ENCODE assay signal across 37 cellular contexts in the genomic region with DNA sequence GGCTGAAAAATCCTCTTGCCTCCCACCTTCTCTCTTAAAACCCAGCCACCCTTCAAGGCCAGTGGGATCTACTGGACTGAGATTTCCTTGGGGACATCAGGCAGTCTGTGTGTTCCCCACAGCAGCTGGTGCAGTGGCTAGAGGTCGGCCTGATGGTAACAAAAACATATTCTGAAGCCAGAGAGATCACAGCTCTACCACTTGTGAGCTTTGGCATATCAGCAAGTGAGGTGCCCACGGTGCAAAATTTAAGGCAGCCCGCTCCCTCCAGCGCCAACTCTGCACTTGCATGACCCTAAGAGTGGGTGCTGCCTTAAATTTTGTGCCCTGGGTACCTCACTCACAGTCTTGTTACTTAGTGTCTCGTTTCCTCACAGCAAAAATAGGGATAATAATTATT.
"Had no signal": no experiment of that assay in that cellular context is flagged by ENCODE, and none has a peak within 500 bp of the region (broad histone marks: within the 10 kb centered on the region; RNA-seq: fewer than 3 reads in every experiment).

No MANE protein-coding gene starts in this region.

- H3K27me3 Mint-ChIP-seq: activated CD4-positive, alpha-beta memory T cell treated with anti-CD3 and anti-CD28 coated beads, Interleukin-2, amount 10 ng/mL, durations not matched to agents 7 days and 5 days; activated CD4-positive, alpha-beta T cell treated with anti-CD3 and anti-CD28 coated beads for 36 hours; activated CD4-positive, alpha-beta T cell treated with anti-CD3 and anti-CD28 coated beads, Interleukin-2, amount 10 ng/mL, durations not matched to agents 7 days and 5 days; activated CD8-positive, alpha-beta memory T cell treated with anti-CD3 and anti-CD28 coated beads, Interleukin-2, amount 10 ng/mL, durations not matched to agents 7 days and 5 days; activated naive CD4-positive, alpha-beta T cell treated with anti-CD3 and anti-CD28 coated beads, Interleukin-2, amount 50 U/mL, for 24 hours; activated naive CD8-positive, alpha-beta T cell treated with anti-CD3 and anti-CD28 coated beads, Interleukin-2, amount 50 U/mL, for 24 hours; activated T-cell treated with anti-CD3 and anti-CD28 coated beads, Interleukin-2, amount 50 U/mL, for 24 hours; brain; central memory CD8-positive, alpha-beta T cell had no signal

- H3K4me1 Mint-ChIP-seq: central memory CD8-positive, alpha-beta T cell had no signal

- H3K9me3 ChIP-seq: ascending aorta had no signal

- H3K36me3 ChIP-seq: cardiac muscle cell, WERI-Rb-1 had no signal

- H3K4me3 Mint-ChIP-seq: activated CD4-positive, alpha-beta memory T cell treated with anti-CD3 and anti-CD28 coated beads, Interleukin-2, amount 10 ng/mL, durations not matched to agents 7 days and 5 days; activated CD4-positive, alpha-beta T cell treated with anti-CD3 and anti-CD28 coated beads for 36 hours; activated CD4-positive, alpha-beta T cell treated with anti-CD3 and anti-CD28 coated beads, Interleukin-2, amount 10 ng/mL, durations not matched to agents 7 days and 5 days; activated CD8-positive, alpha-beta memory T cell treated with anti-CD3 and anti-CD28 coated beads, Interleukin-2, amount 10 ng/mL, durations not matched to agents 7 days and 5 days; activated CD8-positive, alpha-beta T cell treated with anti-CD3 and anti-CD28 coated beads, Interleukin-2, amount 10 ng/mL, durations not matched to agents 7 days and 5 days; activated naive CD4-positive, alpha-beta T cell treated with anti-CD3 and anti-CD28 coated beads, Interleukin-2, amount 10 ng/mL, durations not matched to agents 7 days and 5 days; activated naive CD4-positive, alpha-beta T cell treated with anti-CD3 and anti-CD28 coated beads, Interleukin-2, amount 50 U/mL, for 24 hours; activated naive CD8-positive, alpha-beta T cell; activated naive CD8-positive, alpha-beta T cell treated with anti-CD3 and anti-CD28 coated beads, Interleukin-2, amount 10 ng/mL, durations not matched to agents 7 days and 5 days; activated naive CD8-positive, alpha-beta T cell treated with anti-CD3 and anti-CD28 coated beads, Interleukin-2, amount 50 U/mL, for 24 hours; activated T-cell treated with anti-CD3 and anti-CD28 coated beads, Interleukin-2, amount 50 U/mL, for 24 hours; brain; central memory CD8-positive, alpha-beta T cell; T-helper 1 cell treated with Interleukin-12 subunit alpha and Interleukin-12 subunit beta and Interleukin-4 antibody, amounts not matched to agents 30 μg/mL and 1 μg/mL, for 36 hours; T-helper 2 cell treated with Interferon-gamma antibody and Interleukin-4, amounts not matched to agents 5 μg/mL and 100 μg/mL, for 36 hours; WTC11 had no signal

- H3K27ac Mint-ChIP-seq: activated CD4-positive, alpha-beta memory T cell treated with anti-CD3 and anti-CD28 coated beads, Interleukin-2, amount 10 ng/mL, durations not matched to agents 7 days and 5 days; activated CD4-positive, alpha-beta T cell treated with anti-CD3 and anti-CD28 coated beads for 36 hours; activated CD4-positive, alpha-beta T cell treated with anti-CD3 and anti-CD28 coated beads, Interleukin-2, amount 10 ng/mL, durations not matched to agents 7 days and 5 days; activated CD8-positive, alpha-beta memory T cell treated with anti-CD3 and anti-CD28 coated beads, Interleukin-2, amount 10 ng/mL, durations not matched to agents 7 days and 5 days; activated CD8-positive, alpha-beta T cell treated with anti-CD3 and anti-CD28 coated beads, Interleukin-2, amount 10 ng/mL, durations not matched to agents 7 days and 5 days; activated naive CD4-positive, alpha-beta T cell treated with anti-CD3 and anti-CD28 coated beads, Interleukin-2, amount 10 ng/mL, durations not matched to agents 7 days and 5 days; activated naive CD4-positive, alpha-beta T cell treated with anti-CD3 and anti-CD28 coated beads, Interleukin-2, amount 50 U/mL, for 24 hours; activated naive CD8-positive, alpha-beta T cell; activated naive CD8-positive, alpha-beta T cell treated with anti-CD3 and anti-CD28 coated beads, Interleukin-2, amount 10 ng/mL, durations not matched to agents 7 days and 5 days; activated naive CD8-positive, alpha-beta T cell treated with anti-CD3 and anti-CD28 coated beads, Interleukin-2, amount 50 U/mL, for 24 hours; activated T-cell treated with anti-CD3 and anti-CD28 coated beads, Interleukin-2, amount 50 U/mL, for 24 hours; activated T-helper 2 cell treated with anti-CD3 and anti-CD28 coated beads, Interferon-gamma antibody, Interleukin-2, Interleukin-4, amounts not matched to agents 10 μg/mL and 5 μg/mL and 100 μg/mL, durations not matched to agents 14 hours and 24 hours and 36 hours; brain; T-helper 1 cell treated with Interleukin-12 subunit alpha and Interleukin-12 subunit beta and Interleukin-4 antibody, amounts not matched to agents 30 μg/mL and 1 μg/mL, for 36 hours; T-helper 2 cell treated with Interferon-gamma antibody and Interleukin-4, amounts not matched to agents 5 μg/mL and 100 μg/mL, for 36 hours; WTC11 had no signal

- H3K36me3 Mint-ChIP-seq: activated naive CD4-positive, alpha-beta T cell treated with anti-CD3 and anti-CD28 coated beads, Interleukin-2, amount 10 ng/mL, durations not matched to agents 7 days and 5 days had no signal

- DNase-seq: activated CD4-positive, alpha-beta memory T cell treated with anti-CD3 and anti-CD28 coated beads, Interleukin-2, amount 10 ng/mL, durations not matched to agents 7 days and 5 days; activated CD4-positive, alpha-beta T cell treated with anti-CD3 and anti-CD28 coated beads for 1 hour; activated CD4-positive, alpha-beta T cell treated with anti-CD3 and anti-CD28 coated beads for 36 hours; activated CD4-positive, alpha-beta T cell treated with anti-CD3 and anti-CD28 coated beads for 48 hours; activated CD4-positive, alpha-beta T cell treated with anti-CD3 and anti-CD28 coated beads, Interleukin-2, amount 10 ng/mL, durations not matched to agents 7 days and 5 days; activated CD4-positive, alpha-beta T cell treated with anti-CD3 and anti-CD28 coated beads, Interleukin-2, amount 50 U/mL, for 48 hours; activated CD4-positive, CD25-positive, alpha-beta regulatory T cell; activated CD8-positive, alpha-beta memory T cell treated with anti-CD3 and anti-CD28 coated beads for 24 hours; activated CD8-positive, alpha-beta memory T cell treated with anti-CD3 and anti-CD28 coated beads, Interleukin-2, amount 10 ng/mL, durations not matched to agents 7 days and 5 days; activated CD8-positive, alpha-beta memory T cell treated with anti-CD3 and anti-CD28 coated beads, Interleukin-2, amount 50 U/mL, for 48 hours; activated CD8-positive, alpha-beta T cell treated with anti-CD3 and anti-CD28 coated beads, Interleukin-2, amount 10 ng/mL, durations not matched to agents 7 days and 5 days; activated effector memory CD4-positive, alpha-beta T cell treated with Interleukin-2 at 50 U/mL for 16 hours; activated gamma-delta T cell; activated naive CD4-positive, alpha-beta T cell treated with anti-CD3 and anti-CD28 coated beads, Interleukin-2, amount 10 ng/mL, durations not matched to agents 7 days and 5 days; activated naive CD4-positive, alpha-beta T cell treated with Interleukin-2 at 50 U/mL for 16 hours; activated naive CD8-positive, alpha-beta T cell treated with anti-CD3 and anti-CD28 coated beads, Interleukin-2, amount 10 ng/mL, durations not matched to agents 7 days and 5 days; activated naive CD8-positive, alpha-beta T cell treated with anti-CD3 and anti-CD28 coated beads, Interleukin-2, amount 50 U/mL, for 24 hours; activated T-cell treated with anti-CD3 and anti-CD28 coated beads, Interleukin-2, amount 50 U/mL, for 24 hours; activated T-cell treated with anti-CD3 and anti-CD28 coated beads, Interleukin-2, amount 50 U/mL, for 48 hours; amygdala; anterior cingulate cortex; caudate nucleus; SW 1271; T-helper 1 cell; T-helper 2 cell; T-helper 9 cell; WERI-Rb-1 had no signal

- H3K4me3 ChIP-seq: ascending aorta, cardiac muscle cell had no signal

- H3K4me1 ChIP-seq: ascending aorta had no signal

- H3K27ac ChIP-seq: ascending aorta, cardiac muscle cell, WERI-Rb-1 had no signal

- H3K27me3 ChIP-seq: ascending aorta, cardiac muscle cell had no signal
